10 cellular contexts compared by ENCODE assay signal in genomic region chr5:142432961-142433360, GRCh38.
DNase-seq lines count a peak whose midpoint lies in the region; ATAC-seq and TF ChIP-seq lines count a peak whose summit lies in the region.
"Had no signal": no experiment of that assay in that cellular context is flagged by ENCODE, and none has a peak within 500 bp of the region (broad histone marks: within the 10 kb centered on the region; RNA-seq: fewer than 3 reads in every experiment).

No MANE protein-coding gene starts in this region.

- peaks cover 0 to 7% of the 10 kb centered on the region in 2 experiments for H3K36me3 ChIP-seq in mesenchymal stem cell (ENCODE audit: control insufficient read depth in 1 of 2, insufficient read depth in 2 of 2, low read depth in 1 of 2, low read length in 2 of 2)
- H3K36me3 ChIP-seq in brain microvascular endothelial cell (replicated peaks) = no peaks in the 10 kb centered on the region

- H3K9me3 ChIP-seq in mesenchymal stem cell (ENCODE audit: control insufficient read depth, low read length) = no peaks in the 10 kb centered on the region

- H3K4me3 Mint-ChIP-seq in activated CD8-positive, alpha-beta T cell treated with anti-CD3 and anti-CD28 coated beads, Interleukin-2, amount 10 ng/mL, durations not matched to agents 7 days and 5 days = peak overlapping the region; percentile 70

- H4K8ac ChIP-seq in mesenchymal stem cell (ENCODE audit: low read length) = no peak overlapping the region

- H3K27me3 Mint-ChIP-seq in activated CD8-positive, alpha-beta T cell treated with anti-CD3 and anti-CD28 coated beads, Interleukin-2, amount 10 ng/mL, durations not matched to agents 7 days and 5 days (ENCODE audit: low read depth) = no peaks in the 10 kb centered on the region

- no peaks in the 10 kb centered on the region for H3K36me3 Mint-ChIP-seq in activated CD8-positive, alpha-beta T cell treated with anti-CD3 and anti-CD28 coated beads, Interleukin-2, amount 10 ng/mL, durations not matched to agents 7 days and 5 days (ENCODE audit: low read depth)

- H2BK12ac ChIP-seq in mesenchymal stem cell (ENCODE audit: low read length in 2 of 2) = peak overlapping the region; percentile 59 to 64

- no peak overlapping the region for H2BK15ac ChIP-seq in mesenchymal stem cell (ENCODE audit: low read depth, poor library complexity, severe bottlenecking)

- CTCF ChIA-PET in activated CD8-positive, alpha-beta T cell treated with anti-CD3 and anti-CD28 coated beads, Interleukin-2, amount 10 ng/mL, durations not matched to agents 7 days and 5 days (lab: Charles Lee) = interaction anchor here (1.1 to 1.2 kb wide), 2 partner anchors 11 to 115 kb away, joined by 3 to 6 read pairs; no protein-coding TSS in a partner anchor
- CTCF ChIA-PET in GM10248 (lab: Yijun Ruan, JAX) = no interaction called here

- H3K9me3 Mint-ChIP-seq in activated CD8-positive, alpha-beta T cell treated with anti-CD3 and anti-CD28 coated beads, Interleukin-2, amount 10 ng/mL, durations not matched to agents 7 days and 5 days (ENCODE audit: insufficient read depth) = no peaks in the 10 kb centered on the region

- H2BK120ac ChIP-seq in mesenchymal stem cell (ENCODE audit: low read depth, low read length) = no peak overlapping the region

- TF ChIP-seq CTCF in brain microvascular endothelial cell (IDR thresholded peaks at IDR 0.05; ENCODE audit: low read depth, low read length, missing control alignments) (no peak), GM10248 (IDR thresholded peaks at IDR 0.05; ENCODE audit: control extremely low read depth, extremely low read depth, low read depth, missing control alignments) (no peak)

- no peak overlapping the region for H3K4me2 ChIP-seq in mesenchymal stem cell (ENCODE audit: low read length, poor library complexity, severe bottlenecking)

- peak; percentile 44 for DNase-seq in DMS53 treated with DMSO at 0.1 percent for 48 hours (lab: John Stamatoyannopoulos, UW; ENCODE audit: unreplicated experiment)
- peak; percentile 81 for DNase-seq in activated CD8-positive, alpha-beta T cell treated with anti-CD3 and anti-CD28 coated beads, Interleukin-2, amount 10 ng/mL, durations not matched to agents 7 days and 5 days
- no peak for DNase-seq in mesenchymal stem cell
- no peak for DNase-seq in brain microvascular endothelial cell
- DNase-seq in NOMO-1 treated with dmso at 0.1 percent for 144 hours (lab: John Stamatoyannopoulos, UW; ENCODE audit: unreplicated experiment) = no peak
- no peak for DNase-seq in LoVo (ENCODE audit: low spot score)
- no peak for DNase-seq in GM10248 (ENCODE audit: extremely low spot score)
- DNase-seq: glutamatergic neuron, SHP77 treated with DMSO at 0.1 percent for 48 hours had no signal

- no peak overlapping the region for H3K4me3 ChIP-seq in mesenchymal stem cell (ENCODE audit: insufficient read depth in 1 of 2, low read depth in 1 of 2, low read length in 2 of 2)
- H3K4me3 ChIP-seq in brain microvascular endothelial cell (ENCODE audit: low read depth, low read length) = no peak overlapping the region

- POLR2A ChIA-PET in activated CD8-positive, alpha-beta T cell treated with anti-CD3 and anti-CD28 coated beads, Interleukin-2, amount 10 ng/mL, durations not matched to agents 7 days and 5 days (lab: Charles Lee) = interaction anchor here (1.1 to 1.9 kb wide), 3 partner anchors 11 to 76 kb away, joined by 3 to 13 read pairs (median 7); no protein-coding TSS in a partner anchor
- POLR2A ChIA-PET in GM10248 (lab: Yijun Ruan, JAX) = no interaction called here

- no peaks in the 10 kb centered on the region for H3K27me3 ChIP-seq in mesenchymal stem cell (ENCODE audit: control insufficient read depth in 1 of 2, insufficient read depth in 1 of 2, low read length in 2 of 2)
- no peaks in the 10 kb centered on the region for H3K27me3 ChIP-seq in brain microvascular endothelial cell (replicated peaks)

- peak overlapping the region; percentile 93 for H3K27ac Mint-ChIP-seq in activated CD8-positive, alpha-beta T cell treated with anti-CD3 and anti-CD28 coated beads, Interleukin-2, amount 10 ng/mL, durations not matched to agents 7 days and 5 days

- H3K4me1 ChIP-seq in mesenchymal stem cell (ENCODE audit: control insufficient read depth, insufficient read depth, low read depth, low read length) = peaks cover 17% of the 10 kb centered on the region

- H3K79me1 ChIP-seq in mesenchymal stem cell (replicated peaks; ENCODE audit: low read length, poor library complexity, severe bottlenecking) = no peaks in the 10 kb centered on the region

- H3K4ac ChIP-seq in mesenchymal stem cell (ENCODE audit: low read depth in 1 of 2, low read length in 2 of 2) = peak overlapping the region in 1 of 2 experiments; percentile 54

- no peak overlapping the region for H3K23ac ChIP-seq in mesenchymal stem cell (ENCODE audit: low read length in 2 of 2)

- H3K27ac ChIP-seq in mesenchymal stem cell (ENCODE audit: low read length, poor library complexity, severe bottlenecking) (peak overlapping the region; percentile 84), brain microvascular endothelial cell (no peak overlapping the region)

- H3K18ac ChIP-seq in mesenchymal stem cell (ENCODE audit: low read depth in 1 of 2, low read length in 2 of 2) = peak overlapping the region; percentile 18 to 79

- peak; percentile 43 for ATAC-seq in HG03064 (IDR thresholded peaks at IDR 0.05; ENCODE audit: low read depth, unreplicated experiment)
- peak; percentile 91 for ATAC-seq in activated CD8-positive, alpha-beta T cell treated with anti-CD3 and anti-CD28 coated beads, Interleukin-2, amount 10 ng/mL, durations not matched to agents 7 days and 5 days

- peak overlapping the region in 1 of 2 experiments; percentile 23 for H3K14ac ChIP-seq in mesenchymal stem cell (ENCODE audit: low read length in 2 of 2)

- in situ Hi-C loops in brain microvascular endothelial cell (cut with HindIII; ENCODE audit: low pct_ligation_motif_present, low sequenced_read_pairs) = no loop called here

- no peak overlapping the region for H2AFZ ChIP-seq in mesenchymal stem cell (ENCODE audit: low read depth, low read length)

- H3K9ac ChIP-seq in mesenchymal stem cell (ENCODE audit: low read length) = no peak overlapping the region

- H4K91ac ChIP-seq in mesenchymal stem cell (ENCODE audit: low read length) = peak overlapping the region; percentile 52

- no peak overlapping the region for H2AK5ac ChIP-seq in mesenchymal stem cell (ENCODE audit: low read length, severe bottlenecking)

- WGBS in mesenchymal stem cell = 69% methylated on average over 2 of the region's 2 CpGs

- H3K4me1 Mint-ChIP-seq in activated CD8-positive, alpha-beta T cell treated with anti-CD3 and anti-CD28 coated beads, Interleukin-2, amount 10 ng/mL, durations not matched to agents 7 days and 5 days (ENCODE audit: low read depth) = peaks cover 35% of the 10 kb centered on the region

- H2BK5ac ChIP-seq in mesenchymal stem cell (ENCODE audit: low read depth, low read length, poor library complexity, severe bottlenecking) = no peak overlapping the region

Comparison
In these comparisons a context has a peak if more than half of its experiments do, and no peak if none do; other contexts are left out.
1. DNase-seq: peak in DMS53 treated with DMSO at 0.1 percent for 48 hours (single experiment) and activated CD8-positive, alpha-beta T cell treated with anti-CD3 and anti-CD28 coated beads, Interleukin-2, amount 10 ng/mL, durations not matched to agents 7 days and 5 days (single experiment); none in mesenchymal stem cell (single experiment), brain microvascular endothelial cell (single experiment), NOMO-1 treated with dmso at 0.1 percent for 144 hours (single experiment), LoVo (single experiment) and GM10248 (single experiment).